ENCODE assay signal across 8 cellular contexts in genomic region chr4:86934147-86934771, GRCh38. TPM values are rescaled to one million over a fixed set of nuclear protein-coding genes. Genes with fewer than 3 reads are reported as not detected.
DNase-seq lines count a peak whose midpoint lies in the region; ATAC-seq, FAIRE-seq and TF ChIP-seq lines count a peak whose summit lies in the region.

No MANE protein-coding gene starts in this region.

- H3K4me3 Mint-ChIP-seq in IgD-negative memory B cell = peak overlapping the region; percentile 83 to 95 (median 94)

- TF ChIP-seq CTCF in AG04450 (IDR thresholded peaks at IDR 0.05; ENCODE audit: low read depth, low read length) = no peak
- TF ChIP-seq CTCF in kidney (IDR thresholded peaks at IDR 0.05; ENCODE audit: borderline replicate concordance, extremely low read depth, insufficient read depth) = no peak

- H3K4me3 ChIP-seq in AG04450 (ENCODE audit: low read depth, low read length) (peak overlapping the region; percentile 72), adipocyte (ENCODE audit: low read length) (peak overlapping the region; percentile 90), kidney (ENCODE audit: low read length in 2 of 2) (peak overlapping the region; percentile 85 to 93)

- peaks cover 26% of the 10 kb centered on the region for H3K4me1 ChIP-seq in adipocyte (ENCODE audit: control insufficient read depth, insufficient read depth, low read length)
- H3K4me1 ChIP-seq in kidney (ENCODE audit: control insufficient read depth in 1 of 2, insufficient read depth in 1 of 2, low read depth in 1 of 2, low read length in 2 of 2) = peaks cover 7 to 14% of the 10 kb centered on the region in 2 donors

- FAIRE-seq in kidney (lab: Jason Lieb, UNC) = no peak

- no peaks in the 10 kb centered on the region for H3K27me3 ChIP-seq in AG04450 (ENCODE audit: control insufficient read depth, insufficient read depth, low read length)
- no peaks in the 10 kb centered on the region for H3K27me3 ChIP-seq in adipocyte (replicated peaks; ENCODE audit: control insufficient read depth, insufficient read depth, low read length)

- H3K27me3 Mint-ChIP-seq in IgD-negative memory B cell = no peaks in the 10 kb centered on the region

- peaks cover 34 to 41% (median 36%) of the 10 kb centered on the region in 3 donors for H3K4me1 Mint-ChIP-seq in IgD-negative memory B cell

- peak overlapping the region; percentile 76 to 91 (median 79) for H3K27ac Mint-ChIP-seq in IgD-negative memory B cell

- H3K9me3 ChIP-seq in AG04450 (ENCODE audit: control insufficient read depth, insufficient read depth, low read length) (no peaks in the 10 kb centered on the region; the same call in 1 of the 2 replicates), adipocyte (ENCODE audit: control insufficient read depth, low read length) (no peaks in the 10 kb centered on the region), kidney (ENCODE audit: control insufficient read depth in 1 of 2, low read length in 2 of 2) (no peaks in the 10 kb centered on the region)

- no peak for ATAC-seq in activated CD4-positive, CD25-positive, alpha-beta regulatory T cell treated with anti-CD3 and anti-CD28 coated beads, Interleukin-2, amount 50 U/mL, for 24 hours
- no peak for ATAC-seq in GM19351 (IDR thresholded peaks at IDR 0.05; ENCODE audit: unreplicated experiment)

- H3K9ac ChIP-seq in adipocyte (ENCODE audit: low read length) (peak overlapping the region; percentile 98), kidney (ENCODE audit: low read length in 2 of 2) (peak overlapping the region; percentile 81 to 96)

- CTCF ChIA-PET in AG04450 (lab: Charles Lee) = interaction anchor here (0.7 to 5.1 kb wide), 22 partner anchors 9 to 486 kb away, joined by 3 to 33 read pairs (median 5); no protein-coding TSS in a partner anchor

- POLR2A ChIA-PET in AG04450 (lab: Yijun Ruan, JAX) = interaction anchor here (0.5 to 2.5 kb wide), 13 partner anchors 10 to 186 kb away, joined by 3 to 40 read pairs (median 4); no protein-coding TSS in a partner anchor

- DNase-seq in AG04450 (ENCODE audit: low read depth, low spot score) (no peak), adipocyte (ENCODE audit: low read depth) (no peak), kidney (no peak), substantia nigra (lab: John Stamatoyannopoulos, UW) (peak in 7 of 49 donors; percentile 2 to 65 (median 29)), cerebellar nuclear complex (lab: John Stamatoyannopoulos, UW) (no peak)

- H3K36me3 Mint-ChIP-seq in IgD-negative memory B cell = peaks cover 3% of the 10 kb centered on the region

- H3K36me3 ChIP-seq in adipocyte (ENCODE audit: control insufficient read depth, insufficient read depth, low read length, severe bottlenecking) = peaks cover 19% of the 10 kb centered on the region
- peaks cover 0 to 6% of the 10 kb centered on the region in 2 donors for H3K36me3 ChIP-seq in kidney (ENCODE audit: control insufficient read depth in 1 of 2, insufficient read depth in 2 of 2, low read length in 2 of 2)

- no peaks in the 10 kb centered on the region for H3K9me3 Mint-ChIP-seq in IgD-negative memory B cell

- intact Hi-C loops in kidney (cut with DNase I) = no loop called here

- H3K27ac ChIP-seq in AG04450 (ENCODE audit: low read depth, low read length) (peak overlapping the region; percentile 42), kidney (ENCODE audit: low read depth in 2 of 2, low read length in 2 of 2) (peak overlapping the region; percentile 88 to 92), substantia nigra (ENCODE audit: low read depth, low read length, poor library complexity, severe bottlenecking) (peak overlapping the region; percentile 87)

RNA-seq across cellular contexts. Expression of gene AFF1, which starts 0.6 kb away (rescaled TPM):
- polyA plus RNA-seq in AG04450 (2011; rRNA removed) (17.2 and 19.5 TPM in 2 replicates), IgD-negative memory B cell (18.8 TPM), kidney (ENCODE audit: insufficient read depth, low read depth, low replicate concordance) (13.4 TPM)
- 57.4 and 73.9 TPM in 2 replicates for polyA minus RNA-seq in AG04450 (2011; rRNA and poly(A)+ RNA removed)
- 187 TPM for total RNA-seq in kidney

RNA-seq across cellular contexts. Expression of gene C4orf36, which starts 42.0 kb away (rescaled TPM):
- polyA plus RNA-seq in AG04450 (2011; rRNA removed) = 1.2 and 1.3 TPM in 2 replicates
- not detected in 2 replicates for polyA minus RNA-seq in AG04450 (2011; rRNA and poly(A)+ RNA removed)
- not detected for polyA plus RNA-seq in IgD-negative memory B cell
- total RNA-seq in kidney = 2.0 TPM
- polyA plus RNA-seq in kidney (ENCODE audit: insufficient read depth, low read depth, low replicate concordance) = not detected
